In genomic region chr22:50267591-50268390, GRCh38 we compare ENCODE assay signal across 1 cellular context.
A peak's percentile ranks its signal among the peaks of the same experiment; 100 is the strongest.
TF ChIP-seq lines count a peak whose summit lies in the region.

No MANE protein-coding gene starts in this region.

TF ChIP-seq in GM12878, 131 proteins besides CTCF, POLR2A, EP300 and RAD21:
- TF ChIP-seq RFX5 (IDR thresholded peaks at IDR 0.05; ENCODE audit: low read depth, low read length): no peak
- TF ChIP-seq EGR1 (IDR thresholded peaks at IDR 0.05; ENCODE audit: borderline replicate concordance in 1 of 2, low read depth in 2 of 2, low read length in 2 of 2): 0 out of 3 replicates have a peak, but pooled peaks of 1 of the 2 experiments have one; percentile 27
- TF ChIP-seq BHLHE40 (IDR thresholded peaks at IDR 0.05; ENCODE audit: borderline replicate concordance in 1 of 2, low read depth in 2 of 2, low read length in 1 of 2): 0 out of 4 replicates have a peak, but pooled peaks of 1 of the 2 experiments have one; percentile 29
- no peak for TF ChIP-seq PML (IDR thresholded peaks at IDR 0.05; ENCODE audit: low read length)
